21 cellular contexts compared by ENCODE assay signal in the genomic region with DNA sequence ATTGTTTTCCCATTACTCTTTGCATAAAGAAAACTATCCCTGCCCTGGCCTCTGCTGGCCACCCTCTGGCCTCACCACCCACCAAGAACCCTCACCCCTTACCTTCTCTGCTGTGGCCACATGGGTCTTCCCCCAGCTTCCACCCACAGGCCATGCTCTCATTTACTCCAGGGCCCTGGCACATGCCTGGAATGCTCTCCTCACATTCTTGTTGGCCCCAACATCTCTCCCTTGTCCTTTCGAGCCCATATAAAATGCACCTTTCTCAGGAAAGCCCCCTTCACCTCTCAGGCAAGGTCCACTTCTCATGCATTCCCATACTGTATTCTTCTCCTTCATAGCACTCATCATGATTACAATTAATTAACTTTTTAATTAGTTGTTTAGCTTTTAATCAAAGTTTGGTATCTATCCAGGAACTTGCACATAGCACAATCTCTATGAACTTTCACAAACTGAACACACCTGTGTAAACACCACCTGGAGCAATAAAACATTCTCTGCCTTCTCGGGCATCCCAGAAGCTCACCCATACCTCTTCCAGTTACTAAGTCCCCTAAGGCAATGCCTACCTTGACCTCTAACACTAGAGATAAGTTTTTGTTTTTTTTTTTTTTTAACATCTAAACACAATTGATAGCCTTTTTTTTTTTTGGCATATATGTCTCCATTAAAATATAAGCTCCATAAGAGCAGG.
"Had no signal": no experiment of that assay in that cellular context is flagged by ENCODE, and none has a peak within 500 bp of the region (broad histone marks: within the 10 kb centered on the region; RNA-seq: fewer than 3 reads in every experiment).

No MANE protein-coding gene starts in this region.

- H3K36me3 ChIP-seq: lower lobe of right lung, neutrophil, right lobe of liver, stomach, thyroid gland, vagina had no signal

- H3K4me3 ChIP-seq: dorsolateral prefrontal cortex, lower lobe of right lung, right lobe of liver, smooth muscle cell, stomach, thyroid gland, vagina had no signal

- H3K9me3 ChIP-seq: lower lobe of right lung, neutrophil, right lobe of liver, thyroid gland, vagina had no signal

- ATAC-seq: left ventricle myocardium superior; lower lobe of right lung; natural killer cell treated with Interleukin-12 subunit alpha and Interleukin-12 subunit beta and Interleukin-15 and Interleukin-18, amount 100 ng/mL, for 72 hours; right lobe of liver had no signal

- DNase-seq: dorsolateral prefrontal cortex; effector CD4-positive, alpha-beta T cell; hypothalamus; immature natural killer cell; kidney glomerular epithelial cell; left ventricle myocardium superior; lower lobe of right lung; naive B cell; right lobe of liver; stimulated activated CD4-positive, alpha-beta T cell treated with anti-CD3 and anti-CD28 coated beads, Interleukin-12 subunit alpha, Interleukin-12 subunit beta, amount 100 ng/mL, for 4 hours; stimulated activated CD4-positive, alpha-beta T cell treated with anti-CD3 and anti-CD28 coated beads, Interleukin-1b, Interleukin-23, amount 100 ng/mL, for 48 hours; stimulated activated CD4-positive, alpha-beta T cell treated with anti-CD3 and anti-CD28 coated beads, Interleukin-4, amount 100 ng/mL, for 1 hour; stimulated activated CD8-positive, alpha-beta memory T cell treated with anti-CD3 and anti-CD28 coated beads, Interleukin-4, amount 100 ng/mL, for 48 hours; stimulated activated naive CD4-positive, alpha-beta T cell treated with Interleukin-2 at 50 U/mL for 16 hours; stomach; thyroid gland; trophoblast cell had no signal

- H3K27me3 ChIP-seq: dorsolateral prefrontal cortex, neutrophil, right lobe of liver, stomach, thyroid gland, vagina had no signal
